Comparison of ENCODE assay signal across 11 cellular contexts in genomic region chr13:24271231-24271610, GRCh38. TPM values are rescaled to one million over a fixed set of nuclear protein-coding genes. Genes with fewer than 3 reads are reported as not detected.
DNase-seq lines count a peak whose midpoint lies in the region; ATAC-seq and TF ChIP-seq lines count a peak whose summit lies in the region.
"Had no signal": no experiment of that assay in that cellular context is flagged by ENCODE, and none has a peak within 500 bp of the region (broad histone marks: within the 10 kb centered on the region; RNA-seq: fewer than 3 reads in every experiment).

No MANE protein-coding gene starts in this region.

- no peaks in the 10 kb centered on the region for H3K27me3 Mint-ChIP-seq in activated naive CD4-positive, alpha-beta T cell treated with anti-CD3 and anti-CD28 coated beads for 36 hours (ENCODE audit: low read depth)
- H3K27me3 Mint-ChIP-seq in MCF 10A (ENCODE audit: insufficient read depth, unreplicated experiment): no peaks in the 10 kb centered on the region

- no TSS peak for BruUV-seq in MCF 10A (replicated peaks; lab: Mats Ljungman, UMichigan)

- peak overlapping the region; percentile 33 for H3K9ac ChIP-seq in mucosa of stomach (ENCODE audit: low read length)

- CTCF ChIA-PET in activated naive CD4-positive, alpha-beta T cell treated with anti-CD3 and anti-CD28 coated beads for 36 hours (lab: Charles Lee): interaction anchor here (1.4 to 3.0 kb wide), 3 partner anchors 16 to 38 kb away, joined by 5 to 25 read pairs (median 5); no protein-coding TSS in a partner anchor
- CTCF ChIA-PET in MCF 10A (lab: Yijun Ruan, JAX): interaction anchor here (0.7 to 1.4 kb wide), 2 partner anchors 14 to 88 kb away, joined by 3 to 4 read pairs; no protein-coding TSS in a partner anchor

- H3K36me3 Mint-ChIP-seq in activated naive CD4-positive, alpha-beta T cell treated with anti-CD3 and anti-CD28 coated beads for 36 hours (ENCODE audit: low read depth): peaks cover 24% of the 10 kb centered on the region
- H3K36me3 Mint-ChIP-seq in MCF 10A (ENCODE audit: insufficient read depth, unreplicated experiment): no peaks in the 10 kb centered on the region

- H3K4me1 Mint-ChIP-seq in activated naive CD4-positive, alpha-beta T cell treated with anti-CD3 and anti-CD28 coated beads for 36 hours (ENCODE audit: low read depth): peaks cover 76% of the 10 kb centered on the region
- peaks cover 19% of the 10 kb centered on the region for H3K4me1 Mint-ChIP-seq in MCF 10A (ENCODE audit: insufficient read depth, unreplicated experiment)

- POLR2A ChIA-PET in MCF 10A (lab: Yijun Ruan, JAX): interaction anchor here (1.1 to 1.5 kb wide), 2 partner anchors 9 to 14 kb away, joined by 3 to 4 read pairs; no protein-coding TSS in a partner anchor

- TF ChIP-seq CTCF in MCF 10A (IDR thresholded peaks at IDR 0.05; ENCODE audit: unreplicated experiment) (no peak), transverse colon (IDR thresholded peaks at IDR 0.05) (no peak)

- TF ChIP-seq POLR2A in transverse colon (IDR thresholded peaks at IDR 0.05): no peak

- H3K9me3 Mint-ChIP-seq in activated naive CD4-positive, alpha-beta T cell treated with anti-CD3 and anti-CD28 coated beads for 36 hours: no peaks in the 10 kb centered on the region
- no peaks in the 10 kb centered on the region for H3K9me3 Mint-ChIP-seq in MCF 10A (ENCODE audit: unreplicated experiment)

- H3K4me1 ChIP-seq in mucosa of stomach (ENCODE audit: control insufficient read depth, insufficient read depth, low read length): peaks cover 36% of the 10 kb centered on the region
- peaks cover 32 to 61% (median 34%) of the 10 kb centered on the region in 4 donors for H3K4me1 ChIP-seq in transverse colon

- H3K36me3 ChIP-seq in mucosa of stomach (ENCODE audit: control insufficient read depth, insufficient read depth, low read length) (no peaks in the 10 kb centered on the region), transverse colon (no peaks in the 10 kb centered on the region)

- no peak for ATAC-seq in HG03175 (IDR thresholded peaks at IDR 0.05; ENCODE audit: unreplicated experiment)

- WGBS in transverse colon (ENCODE audit: low coverage in 1 of 2), 2 donors: 0 to 17% methylated on average over 1 of the region's 1 CpG

- peak overlapping the region; percentile 91 for H3K4me3 Mint-ChIP-seq in activated naive CD4-positive, alpha-beta T cell treated with anti-CD3 and anti-CD28 coated beads for 36 hours
- peak overlapping the region; percentile 71 for H3K4me3 Mint-ChIP-seq in MCF 10A (ENCODE audit: unreplicated experiment)

- H3K4me3 ChIP-seq in mucosa of stomach (ENCODE audit: low read length) (no peak overlapping the region), transverse colon (peak overlapping the region in 3 of 4 donors; percentile 24 to 44 (median 28))

- no peaks in the 10 kb centered on the region for H3K27me3 ChIP-seq in mucosa of stomach (ENCODE audit: control insufficient read depth, insufficient read depth, low read length)
- H3K27me3 ChIP-seq in transverse colon: no peaks in the 10 kb centered on the region

- no peak for TF ChIP-seq EP300 in transverse colon (IDR thresholded peaks at IDR 0.05; ENCODE audit: low read depth)

- no peaks in the 10 kb centered on the region for H3K9me3 ChIP-seq in mucosa of stomach (ENCODE audit: control insufficient read depth, low read length)
- no peaks in the 10 kb centered on the region for H3K9me3 ChIP-seq in transverse colon

- in situ Hi-C loops in transverse colon (cut with MboI; ENCODE audit: low pct_ligation_motif_present in 1 of 4, low pct_unique_long_range_greater_than_20kb in 1 of 4, low sequenced_read_pairs in 3 of 4): no loop called here
- in situ Hi-C loops in ACHN (cut with HindIII; ENCODE audit: low pct_ligation_motif_present, low pct_unique_long_range_greater_than_20kb, low sequenced_read_pairs): no loop called here
- in situ Hi-C loops in KBM-7 (cut with MboI; ENCODE audit: low pct_unique_long_range_greater_than_20kb, low sequenced_read_pairs): no loop called here

- H3K27ac ChIP-seq in transverse colon: peak overlapping the region; percentile 88 to 94 (median 92)
- H3K27ac ChIP-seq: C4-2B had no signal

- intact Hi-C loops in activated naive CD4-positive, alpha-beta T cell treated with anti-CD3 and anti-CD28 coated beads for 36 hours (cut with micrococcal nuclease): loop anchor here (2.0 to 10.0 kb wide), 7 partner anchors 38 to 1016 kb away; partner anchors contain the start of genes MTMR6 and SPATA13
- intact Hi-C loops in MCF 10A (cut with micrococcal nuclease) (no loop called here), transverse colon (cut with DNase I; ENCODE audit: low total_unique reads) (no loop called here)

- H3K27ac Mint-ChIP-seq in activated naive CD4-positive, alpha-beta T cell treated with anti-CD3 and anti-CD28 coated beads for 36 hours: peak overlapping the region; percentile 98
- peak overlapping the region; percentile 57 for H3K27ac Mint-ChIP-seq in MCF 10A (ENCODE audit: low read depth, unreplicated experiment)

- DNase-seq in activated naive CD4-positive, alpha-beta T cell treated with anti-CD3 and anti-CD28 coated beads for 36 hours: no peak
- no peak for DNase-seq in activated naive CD4-positive, alpha-beta T cell treated with Interleukin-2 at 50 U/mL for 16 hours
- DNase-seq in MCF 10A (ENCODE audit: unreplicated experiment) (no peak), transverse colon (no peak), ACHN (no peak), KBM-7 (no peak)

RNA-seq across cellular contexts. Expression of gene C1QTNF9, which starts 38.2 kb away (rescaled TPM):
- not detected for total RNA-seq in activated naive CD4-positive, alpha-beta T cell treated with anti-CD3 and anti-CD28 coated beads for 36 hours
- total RNA-seq in MCF 10A (2022) (not detected in 2 replicates), transverse colon (under 1 TPM in 1 of 4 donors, not detected in 3; 0.48 TPM)
- total RNA-seq: LHCN-M2, SK-MEL-5 had no signal
